In genomic region chr3:133805702-133806475, GRCh38 we compare ENCODE assay signal across 8 cellular contexts. TPM values are rescaled to one million over a fixed set of nuclear protein-coding genes. Genes with fewer than 3 reads are reported as not detected.
DNase-seq lines count a peak whose midpoint lies in the region; ATAC-seq and TF ChIP-seq lines count a peak whose summit lies in the region.

Gene SRPRB, plus strand, starts transcription at chr3:133805815. Its CDS starts 34 bp downstream, at chr3:133805849.

- H3K27ac ChIP-seq in adipose tissue (ENCODE audit: low read depth, low read length) (no peak within 1 kb of the TSS), heart right ventricle (peak within 1 kb of the TSS in 9 of 10 donors; percentile 17 to 86 (median 73))

- no peaks in the 10 kb centered on the region for H3K9me3 ChIP-seq in heart right ventricle

- peaks cover 22 to 44% (median 42%) of the 10 kb centered on the region in 3 donors for H3K4me1 Mint-ChIP-seq in T-cell
- peaks cover 18% of the 10 kb centered on the region for H3K4me1 Mint-ChIP-seq in type B pancreatic cell (ENCODE audit: unreplicated experiment)

- POLR2A ChIA-PET in T-cell (lab: Charles Lee) = interaction anchor here (0.5 to 0.7 kb wide), 5 partner anchors 14 to 1145 kb away, joined by 3 to 5 read pairs (median 3); no protein-coding TSS in a partner anchor

- ATAC-seq in HG02870 (IDR thresholded peaks at IDR 0.05; ENCODE audit: unreplicated experiment) (peak; percentile 95), T-cell (replicated peaks in 1 of 4) (peak; percentile 97 to 99 (median 98)), heart right ventricle (peak; percentile 100)

- H3K4me3 Mint-ChIP-seq in T-cell (peak within 1 kb of the TSS; percentile 95 to 99 (median 97)), type B pancreatic cell (peak within 1 kb of the TSS; percentile 97)

- no peaks in the 10 kb centered on the region for H3K9me3 Mint-ChIP-seq in T-cell
- no peaks in the 10 kb centered on the region for H3K9me3 Mint-ChIP-seq in type B pancreatic cell

- in situ Hi-C loops in GM13977 (cut with MboI; ENCODE audit: low pct_unique_long_range_greater_than_20kb, low sequenced_read_pairs, unreplicated experiment) = no loop called here

- H3K4me1 ChIP-seq in heart right ventricle = peaks cover 0 to 21% (median 12%) of the 10 kb centered on the region in 9 donors

- H3K27me3 ChIP-seq in heart right ventricle = peaks cover 0 to 7% (median 0%) of the 10 kb centered on the region in 7 donors

- H3K27ac Mint-ChIP-seq in T-cell = peak within 1 kb of the TSS; percentile 86 to 93
- peak within 1 kb of the TSS; percentile 93 for H3K27ac Mint-ChIP-seq in type B pancreatic cell

- intact Hi-C loops in heart right ventricle (cut with DNase I) = loop anchor here in 4 of 10 donors (5.0 to 10.0 kb wide), 2 partner anchors 141 to 144 kb away; partner anchors contain the start of gene TOPBP1 (in 4 of the 4)
- intact Hi-C loops in posterior cingulate gyrus (cut with DNase I) = loop anchor here (5.0 to 10.0 kb wide), 2 partner anchors 144 to 1081 kb away; partner anchors contain the start of genes NPHP3 and TOPBP1

- H3K27me3 Mint-ChIP-seq in T-cell (no peaks in the 10 kb centered on the region), type B pancreatic cell (peaks cover 17% of the 10 kb centered on the region)

- H3K4me3 ChIP-seq in heart right ventricle = peak within 1 kb of the TSS; percentile 45 to 99 (median 88)

- H3K36me3 Mint-ChIP-seq in T-cell (peaks cover 20% of the 10 kb centered on the region), type B pancreatic cell (peaks cover 30% of the 10 kb centered on the region)

- 0 to 1% (median 0%) methylated on average over 52 to 53 of the region's 53 CpGs for WGBS in adipose tissue, 3 donors
- WGBS in heart right ventricle, 2 donors = 0% methylated on average over 53 of the region's 53 CpGs

- CTCF ChIA-PET in T-cell (lab: Charles Lee) = interaction anchor here (0.6 to 2.6 kb wide), 3 partner anchors 12 to 346 kb away, joined by 3 to 11 read pairs (median 3); partner anchors contain the start of gene TOPBP1 (in 1 of the 2)

- peak; percentile 95 for DNase-seq in GM13977 (ENCODE audit: low spot score)
- DNase-seq in NCI-H146 (lab: John Stamatoyannopoulos, UW) = peak; percentile 98
- DNase-seq in T-cell = peak; percentile 84 to 97 (median 95)
- peak; percentile 95 to 96 for DNase-seq in heart right ventricle
- DNase-seq in posterior cingulate gyrus = peak; percentile 93 to 99 (median 97)
- peak; percentile 93 for DNase-seq in type B pancreatic cell (ENCODE audit: extremely low spot score, unreplicated experiment)

- TF ChIP-seq CTCF in GM13977 (IDR thresholded peaks at IDR 0.05; ENCODE audit: extremely low read depth, insufficient read depth, missing control alignments) (no peak), heart right ventricle (IDR thresholded peaks at IDR 0.05) (no peak), type B pancreatic cell (conservative IDR thresholded peaks at IDR 0.05) (no peak)

- H3K36me3 ChIP-seq in heart right ventricle = peaks cover 0 to 36% (median 14%) of the 10 kb centered on the region in 9 donors

RNA-seq across cellular contexts. Expression of gene SRPRB, which starts in this region (rescaled TPM):
- total RNA-seq in T-cell (10 to 100 TPM; 26.9 to 50.3 (median 45.6) TPM), heart right ventricle (10 to 100 TPM; 24.0 to 42.1 (median 27.0) TPM), type B pancreatic cell (ENCODE audit: low replicate concordance) (80.9 and 89.5 TPM in 2 replicates)
- polyA plus RNA-seq in adipose tissue (10 to 100 TPM; 14.8 to 67.9 (median 27.4) TPM), heart right ventricle (10 to 100 TPM; 12.1 to 46.2 TPM)
